Comparison of ENCODE assay signal across 8 cellular contexts in the genomic region with DNA sequence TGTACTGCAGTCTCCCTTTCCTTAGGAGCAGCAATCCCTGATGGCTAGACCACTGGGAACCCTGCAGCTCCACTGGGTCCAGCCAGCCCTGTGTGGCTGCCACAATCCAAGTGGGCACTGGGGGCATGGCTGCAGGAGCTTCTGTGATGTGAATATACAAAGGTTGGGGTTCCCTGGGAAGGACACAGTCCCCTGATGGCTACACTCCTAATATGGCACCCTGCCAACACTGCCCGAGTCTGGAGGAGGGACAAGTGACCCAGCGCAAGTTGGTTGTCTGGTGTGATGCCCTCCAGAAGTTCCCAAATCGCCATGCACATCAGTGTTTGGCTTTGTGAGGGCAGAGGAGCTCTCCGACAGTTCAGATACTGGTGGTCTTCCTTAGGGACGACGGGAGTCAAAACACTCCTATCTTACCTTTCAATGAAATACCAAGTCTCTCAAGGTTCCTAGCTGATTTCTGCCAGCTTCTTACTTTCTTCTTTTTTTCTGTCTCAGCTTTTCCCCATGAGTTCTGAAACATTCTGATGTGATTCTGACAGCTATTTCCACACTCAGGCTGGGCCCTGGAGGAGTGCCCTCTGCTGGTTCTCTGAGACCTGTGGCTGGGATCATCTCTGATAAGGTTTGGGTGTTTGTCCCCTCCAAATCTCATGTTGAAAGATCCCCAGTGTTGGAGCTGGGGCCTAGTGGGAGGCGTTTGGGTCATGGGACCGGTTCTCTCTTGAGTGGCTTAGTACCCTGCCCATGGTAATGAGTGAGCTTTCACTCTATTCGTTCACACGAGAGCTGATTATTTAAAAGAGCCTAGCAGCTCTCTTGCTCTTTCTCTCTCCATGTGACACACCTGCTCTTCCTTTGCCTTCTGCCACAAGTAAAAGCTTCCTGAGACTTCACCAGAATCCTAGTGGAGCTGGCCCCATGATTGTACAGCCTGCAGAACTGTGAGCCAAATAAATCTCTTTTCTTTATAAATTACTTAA. TPM values are rescaled to one million over a fixed set of nuclear protein-coding genes. Genes with fewer than 3 reads are reported as not detected.
DNase-seq lines count a peak whose midpoint lies in the region; ATAC-seq and TF ChIP-seq lines count a peak whose summit lies in the region.

No MANE protein-coding gene starts in this region.

- ATAC-seq in heart right ventricle, result peak in 5 of 8 donors; percentile 47 to 70 (median 58)
- ATAC-seq in GM18868 (IDR thresholded peaks at IDR 0.05; ENCODE audit: unreplicated experiment), result no peak
- no peak for ATAC-seq in HG02970 (IDR thresholded peaks at IDR 0.05; ENCODE audit: low FRiP score, unreplicated experiment)

- DNase-seq in stimulated activated CD4-positive, alpha-beta T cell treated with anti-CD3 and anti-CD28 coated beads, Interleukin-15, amount 100 ng/mL, for 24 hours, result peak; percentile 25
- no peak for DNase-seq in stimulated activated CD4-positive, alpha-beta T cell treated with anti-CD3 and anti-CD28 coated beads, Interleukin-4, amount 100 ng/mL, for 1 hour
- peak; percentile 66 for DNase-seq in SK-MEL-5 (ENCODE audit: low read depth, low spot score)
- no peak for DNase-seq in heart right ventricle
- DNase-seq in NCI-H748 (lab: John Stamatoyannopoulos, UW; ENCODE audit: unreplicated experiment), result no peak
- no peak for DNase-seq in NOMO-1 treated with DMSO at 0.1 percent for 48 hours (lab: John Stamatoyannopoulos, UW; ENCODE audit: unreplicated experiment)

- no peaks in the 10 kb centered on the region for H3K36me3 ChIP-seq in heart right ventricle

- H3K4me3 ChIP-seq in heart right ventricle, result no peak overlapping the region

- intact Hi-C loops in heart right ventricle (cut with DNase I), result loop anchor here in 3 of 10 donors (2.0 to 5.0 kb wide), 3 partner anchors 44 to 49 kb away; no protein-coding TSS in a partner anchor

- H3K27me3 ChIP-seq in heart right ventricle, result peaks cover 0 to 6% (median 0%) of the 10 kb centered on the region in 7 donors

- peak; percentile 15 to 62 (median 47) for TF ChIP-seq CTCF in heart right ventricle (IDR thresholded peaks at IDR 0.05)

- no peak overlapping the region for H3K27ac ChIP-seq in heart right ventricle

- in situ Hi-C loops in SK-MEL-5 (cut with HindIII; ENCODE audit: low pct_unique_long_range_greater_than_20kb, low sequenced_read_pairs), result no loop called here

- peaks cover 0 to 3% (median 0%) of the 10 kb centered on the region in 9 donors for H3K4me1 ChIP-seq in heart right ventricle

- 56 to 63% methylated on average over 10 of the region's 10 CpGs for WGBS in heart right ventricle, 2 donors

- peaks cover 0 to 19% (median 0%) of the 10 kb centered on the region in 11 donors for H3K9me3 ChIP-seq in heart right ventricle

RNA-seq across cellular contexts. Expression of gene ZFP57, which starts 15.5 kb away (rescaled TPM):
- not detected in 2 replicates for total RNA-seq in SK-MEL-5 (2014; rRNA removed; shearing (Covaris generic))
- not detected in 2 replicates for polyA plus RNA-seq in SK-MEL-5 (2015; cell fraction: cytosol; rRNA removed)
- polyA plus RNA-seq in SK-MEL-5 (2015; cell fraction: nucleus; rRNA removed), result not detected in 2 replicates
- 10 to 100 TPM in 1 of 10 donors, 1 to 10 TPM in 2, under 1 TPM in 1, not detected in 6; 0.53 to 14.7 (median 6.0) TPM for total RNA-seq in heart right ventricle
- under 1 TPM in 1 of 2 donors, not detected in 1; 0.06 TPM for polyA plus RNA-seq in heart right ventricle

RNA-seq across cellular contexts. Expression of gene HLA-F, which starts 26.8 kb away (rescaled TPM):
- total RNA-seq in SK-MEL-5 (2014; rRNA removed; shearing (Covaris generic)), result 28.0 and 30.4 TPM in 2 replicates
- polyA plus RNA-seq in SK-MEL-5 (2015; cell fraction: cytosol; rRNA removed), result 28.4 and 31.7 TPM in 2 replicates
- polyA plus RNA-seq in SK-MEL-5 (2015; cell fraction: nucleus; rRNA removed), result 111 and 143 TPM in 2 replicates
- total RNA-seq in heart right ventricle, result 100 to 1,000 TPM in 1 of 10 donors, 10 to 100 TPM in 9; 24.0 to 191 (median 31.6) TPM
- 100 to 1,000 TPM in 1 of 2 donors, 10 to 100 TPM in 1; 61.7 to 105 TPM for polyA plus RNA-seq in heart right ventricle

RNA-seq across cellular contexts. Expression of gene MOG, which starts 39.5 kb away (rescaled TPM):
- not detected in 2 replicates for total RNA-seq in SK-MEL-5 (2014; rRNA removed; shearing (Covaris generic))
- 0.12 TPM in 1 of 2 replicates, not detected in the other for polyA plus RNA-seq in SK-MEL-5 (2015; cell fraction: cytosol; rRNA removed)
- polyA plus RNA-seq in SK-MEL-5 (2015; cell fraction: nucleus; rRNA removed), result not detected in 2 replicates
- total RNA-seq in heart right ventricle, result 10 to 100 TPM in 2 of 10 donors, 1 to 10 TPM in 8; 1.6 to 13.6 (median 3.2) TPM
- polyA plus RNA-seq in heart right ventricle, result 1 to 10 TPM in 1 of 2 donors, under 1 TPM in 1; 0.19 to 3.1 TPM

Comparison
In these comparisons a context has a peak if more than half of its experiments do, and no peak if none do; other contexts are left out.
1. DNase-seq: peak in stimulated activated CD4-positive, alpha-beta T cell treated with anti-CD3 and anti-CD28 coated beads, Interleukin-15, amount 100 ng/mL, for 24 hours (single experiment) and SK-MEL-5 (single experiment); none in stimulated activated CD4-positive, alpha-beta T cell treated with anti-CD3 and anti-CD28 coated beads, Interleukin-4, amount 100 ng/mL, for 1 hour (single experiment), heart right ventricle (0 of 2), NCI-H748 (single experiment) and NOMO-1 treated with DMSO at 0.1 percent for 48 hours (single experiment).
2. ATAC-seq: peak in heart right ventricle (5 of 8); none in GM18868 (single experiment) and HG02970 (single experiment).